Comparison of ENCODE assay signal across 12 cellular contexts in genomic region chr20:36519012-36519719, GRCh38.
"Had no signal": no experiment of that assay in that cellular context is flagged by ENCODE, and none has a peak within 500 bp of the region (broad histone marks: within the 10 kb centered on the region; RNA-seq: fewer than 3 reads in every experiment).

No MANE protein-coding gene starts in this region.

- H3K27ac Mint-ChIP-seq: activated B cell treated with CpG ODN at 0.5 μM for 24 hours; dendritic cell treated with granulocyte-macrophage colony-stimulating factor and Interleukin-4, amounts not matched to agents 40 ng/mL and 50 ng/mL, for 4 days; neural progenitor cell; stimulated activated naive CD8-positive, alpha-beta T cell treated with anti-CD3 and anti-CD28 coated beads, Interleukin-15, Interleukin-2, amounts not matched to agents 100 ng/mL and 50 ng/mL, for 24 hours had no signal

- H3K9me3 Mint-ChIP-seq: activated B cell treated with CpG ODN at 0.5 μM for 24 hours; dendritic cell treated with granulocyte-macrophage colony-stimulating factor and Interleukin-4, amounts not matched to agents 40 ng/mL and 50 ng/mL, for 4 days; neural progenitor cell; stimulated activated naive CD8-positive, alpha-beta T cell treated with anti-CD3 and anti-CD28 coated beads, Interleukin-15, Interleukin-2, amounts not matched to agents 100 ng/mL and 50 ng/mL, for 24 hours had no signal

- H3K4me1 Mint-ChIP-seq: neural progenitor cell had no signal

- DNase-seq: activated B cell treated with CpG ODN at 0.5 μM for 24 hours; cerebellar nuclear complex; effector memory CD4-positive, alpha-beta T cell; foreskin fibroblast; hippocampal formation; psoas muscle; upper lobe of left lung had no signal

- H3K4me3 Mint-ChIP-seq: activated B cell treated with CpG ODN at 0.5 μM for 24 hours; dendritic cell treated with granulocyte-macrophage colony-stimulating factor and Interleukin-4, amounts not matched to agents 40 ng/mL and 50 ng/mL, for 4 days; neural progenitor cell; stimulated activated naive CD8-positive, alpha-beta T cell treated with anti-CD3 and anti-CD28 coated beads, Interleukin-15, Interleukin-2, amounts not matched to agents 100 ng/mL and 50 ng/mL, for 24 hours had no signal

- H3K27me3 Mint-ChIP-seq: activated B cell treated with CpG ODN at 0.5 μM for 24 hours; dendritic cell treated with granulocyte-macrophage colony-stimulating factor and Interleukin-4, amounts not matched to agents 40 ng/mL and 50 ng/mL, for 4 days; stimulated activated naive CD8-positive, alpha-beta T cell treated with anti-CD3 and anti-CD28 coated beads, Interleukin-15, Interleukin-2, amounts not matched to agents 100 ng/mL and 50 ng/mL, for 24 hours had no signal

- ATAC-seq: left lobe of liver, sciatic nerve had no signal
